Comparison of ENCODE assay signal across 13 cellular contexts in the genomic region with DNA sequence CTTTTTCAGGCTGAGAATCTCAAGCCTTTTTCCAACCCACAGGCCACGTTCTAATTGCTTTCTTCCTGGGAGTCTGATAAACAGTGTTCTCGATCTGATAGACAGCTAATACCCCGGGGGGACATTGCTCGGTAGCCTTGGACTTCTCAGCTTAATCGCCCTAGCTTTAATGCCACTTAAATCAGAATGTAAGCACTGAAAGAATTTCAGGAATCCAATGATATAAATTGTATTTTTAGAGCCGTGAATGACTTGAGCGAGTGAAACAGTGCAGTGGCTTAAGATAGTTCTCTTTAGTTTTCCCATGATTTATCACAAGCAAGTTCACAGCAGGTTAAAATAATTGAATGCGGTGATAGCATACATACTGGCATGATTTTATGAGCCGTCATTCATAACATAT.
A peak's percentile ranks its signal among the peaks of the same experiment; 100 is the strongest.
DNase-seq lines count a peak whose midpoint lies in the region; TF ChIP-seq lines count a peak whose summit lies in the region.
"Had no signal": no experiment of that assay in that cellular context is flagged by ENCODE, and none has a peak within 500 bp of the region (broad histone marks: within the 10 kb centered on the region; RNA-seq: fewer than 3 reads in every experiment).

No MANE protein-coding gene starts in this region.

- H3K4me3 Mint-ChIP-seq in progenitor cell of endocrine pancreas (ENCODE audit: low read depth) (no peak overlapping the region), immature natural killer cell (no peak overlapping the region)
- H3K4me3 Mint-ChIP-seq: neural crest cell had no signal

- H3K4me1 ChIP-seq in cardiac muscle cell (ENCODE audit: low read depth) = peaks cover 10% of the 10 kb centered on the region

- H3K27ac Mint-ChIP-seq in progenitor cell of endocrine pancreas = peak overlapping the region; percentile 27
- H3K27ac Mint-ChIP-seq in immature natural killer cell = no peak overlapping the region

- H3K9me3 Mint-ChIP-seq in progenitor cell of endocrine pancreas (ENCODE audit: low read depth) (no peaks in the 10 kb centered on the region), immature natural killer cell (peaks cover 0 to 2% (median 0%) of the 10 kb centered on the region in 6 donors)
- H3K9me3 Mint-ChIP-seq: neural crest cell had no signal

- H3K36me3 Mint-ChIP-seq in progenitor cell of endocrine pancreas (ENCODE audit: insufficient read depth) (no peaks in the 10 kb centered on the region), immature natural killer cell (no peaks in the 10 kb centered on the region)

- TF ChIP-seq CTCF in BJ (IDR thresholded peaks at IDR 0.05; ENCODE audit: insufficient read depth, low read depth, low read length) (no peak), cardiac muscle cell (IDR thresholded peaks at IDR 0.05; ENCODE audit: low read depth, low read length) (no peak), progenitor cell of endocrine pancreas (IDR thresholded peaks at IDR 0.05; ENCODE audit: unreplicated experiment) (no peak)

- H3K4me1 Mint-ChIP-seq in progenitor cell of endocrine pancreas (ENCODE audit: low read depth) = peaks cover 14% of the 10 kb centered on the region
- no peaks in the 10 kb centered on the region for H3K4me1 Mint-ChIP-seq in immature natural killer cell
- H3K4me1 Mint-ChIP-seq: neural crest cell had no signal

- no peaks in the 10 kb centered on the region for H3K9me3 ChIP-seq in cardiac muscle cell (ENCODE audit: low read depth)

- DNase-seq in BJ (ENCODE audit: low read depth) (peak; percentile 16), T1000 (lab: John Stamatoyannopoulos, UW) (peak; percentile 33), cardiac muscle cell (ENCODE audit: low read depth in 1 of 2, low spot score in 1 of 2) (peak; percentile 2 to 47), progenitor cell of endocrine pancreas (ENCODE audit: low spot score, unreplicated experiment) (no peak), immature natural killer cell (no peak), SKM-1 (lab: John Stamatoyannopoulos, UW; ENCODE audit: unreplicated experiment) (no peak), A172 (ENCODE audit: low spot score) (no peak)
- DNase-seq in central memory CD4-positive, alpha-beta T cell = no peak
- DNase-seq: NCI-H1105 treated with DMSO at 0.1 percent for 48 hours; PC-9; stimulated activated CD4-positive, alpha-beta T cell treated with anti-CD3 and anti-CD28 coated beads, Interleukin-12 subunit alpha, Interleukin-12 subunit beta, amount 100 ng/mL, for 4 hours had no signal

- no peaks in the 10 kb centered on the region for H3K27me3 ChIP-seq in BJ (ENCODE audit: control insufficient read depth, insufficient read depth, low read length)
- H3K27me3 ChIP-seq in cardiac muscle cell = no peaks in the 10 kb centered on the region

- POLR2A ChIA-PET in BJ (lab: Charles Lee) = no interaction called here

- H3K27me3 Mint-ChIP-seq in progenitor cell of endocrine pancreas (peaks cover 3% of the 10 kb centered on the region), immature natural killer cell (ENCODE audit: low read depth in 3 of 3) (peaks cover 0 to 2% (median 0%) of the 10 kb centered on the region in 3 donors)

- peak overlapping the region; percentile 74 for H3K27ac ChIP-seq in cardiac muscle cell
- H3K27ac ChIP-seq: PC-9 had no signal

- H3K4me3 ChIP-seq in BJ (ENCODE audit: low read depth, low read length) (no peak overlapping the region), cardiac muscle cell (no peak overlapping the region)
- H3K4me3 ChIP-seq: GM12878, PC-9 had no signal

- H3K36me3 ChIP-seq in BJ (ENCODE audit: control insufficient read depth, insufficient read depth, low read length) = no peaks in the 10 kb centered on the region
- no peaks in the 10 kb centered on the region for H3K36me3 ChIP-seq in cardiac muscle cell

- CTCF ChIA-PET in BJ (lab: Yijun Ruan, JAX) = interaction anchor here (1.2 to 8.6 kb wide), 5 partner anchors 19 to 453 kb away, joined by 3 to 90 read pairs (median 4); partner anchors contain the start of gene MYOCD

Comparison
In these comparisons a context has a peak if more than half of its experiments do, and no peak if none do; other contexts are left out.
1. DNase-seq: peak in BJ (single experiment), T1000 (single experiment) and cardiac muscle cell (2 of 2); none in progenitor cell of endocrine pancreas (single experiment), immature natural killer cell (0 of 3), SKM-1 (single experiment), A172 (single experiment) and central memory CD4-positive, alpha-beta T cell (single experiment).